In the genomic region with DNA sequence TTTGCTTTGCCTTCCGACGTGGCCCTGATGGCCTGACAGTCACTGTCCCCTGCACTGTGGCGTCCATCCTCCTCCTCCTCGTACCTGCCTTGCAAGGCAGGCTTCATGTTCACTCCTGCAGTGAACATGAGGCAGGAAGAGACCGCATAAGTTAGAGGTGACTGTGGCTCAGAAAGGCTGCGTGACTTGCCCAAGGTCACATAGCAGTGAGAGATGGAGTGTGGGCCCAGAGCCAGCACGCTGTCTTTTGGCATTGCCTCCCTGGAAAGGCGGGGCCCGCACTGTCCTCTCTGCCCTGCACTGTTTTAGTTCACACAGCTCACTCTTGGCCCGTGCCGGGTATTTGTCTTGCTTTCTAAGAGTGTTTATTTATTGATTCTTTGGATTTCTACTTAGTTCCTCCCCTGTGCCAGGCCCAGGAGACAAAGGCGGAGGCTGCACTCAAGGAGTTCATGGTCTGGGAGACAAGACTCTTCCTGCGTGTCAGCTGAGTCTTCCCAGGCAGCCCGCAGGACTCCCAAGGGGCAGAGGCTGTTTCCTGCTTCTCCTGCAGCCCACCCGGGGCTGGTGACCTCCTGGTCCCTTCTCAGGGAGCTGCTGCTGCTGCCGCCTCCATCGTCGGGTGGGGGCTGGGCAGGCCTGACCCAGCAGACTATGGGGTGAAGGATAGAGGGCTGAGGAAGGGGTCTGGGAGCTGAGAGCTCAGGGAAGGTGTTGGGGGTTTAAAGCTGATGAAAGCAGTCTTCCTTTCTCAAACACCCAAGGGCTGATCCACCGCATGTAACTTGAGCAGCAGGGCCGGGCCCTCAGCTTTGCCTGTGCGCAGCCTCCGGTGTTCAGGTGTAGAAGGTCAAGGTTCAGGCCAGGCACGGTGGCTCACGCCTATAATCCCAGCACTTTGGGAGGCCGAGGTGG, we compare ENCODE assay signal across 1 cellular context.
TF ChIP-seq lines count a peak whose summit lies in the region.

No MANE protein-coding gene starts in this region.

TF ChIP-seq in HepG2, 621 proteins besides CTCF, POLR2A, EP300 and RAD21 (continued from another document and continues in another):
- TF ChIP-seq, protein P1, sequence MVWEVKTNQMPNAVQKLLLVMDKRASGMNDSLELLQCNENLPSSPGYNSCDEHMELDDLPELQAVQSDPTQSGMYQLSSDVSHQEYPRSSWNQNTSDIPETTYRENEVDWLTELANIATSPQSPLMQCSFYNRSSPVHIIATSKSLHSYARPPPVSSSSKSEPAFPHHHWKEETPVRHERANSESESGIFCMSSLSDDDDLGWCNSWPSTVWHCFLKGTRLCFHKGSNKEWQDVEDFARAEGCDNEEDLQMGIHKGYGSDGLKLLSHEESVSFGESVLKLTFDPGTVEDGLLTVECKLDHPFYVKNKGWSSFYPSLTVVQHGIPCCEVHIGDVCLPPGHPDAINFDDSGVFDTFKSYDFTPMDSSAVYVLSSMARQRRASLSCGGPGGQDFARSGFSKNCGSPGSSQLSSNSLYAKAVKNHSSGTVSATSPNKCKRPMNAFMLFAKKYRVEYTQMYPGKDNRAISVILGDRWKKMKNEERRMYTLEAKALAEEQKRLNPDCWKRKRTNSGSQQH (CRISPR knock-in tag; IDR thresholded peaks at IDR 0.05; ENCODE audit: low read depth): 0 out of 2 replicates have a peak, but pooled peaks have one; percentile 68
- peak; percentile 64 for TF ChIP-seq FOXC1 (CRISPR knock-in tag; IDR thresholded peaks at IDR 0.05; ENCODE audit: borderline replicate concordance)
- peak; percentile 38; the same call in 1 of the 2 replicates for TF ChIP-seq ZNF619 (CRISPR knock-in tag; IDR thresholded peaks at IDR 0.05)
- TF ChIP-seq LCORL (IDR thresholded peaks at IDR 0.05): no peak
- peak; percentile 82 for TF ChIP-seq LCORL (CRISPR knock-in tag; IDR thresholded peaks at IDR 0.05)
- TF ChIP-seq, protein P2, sequence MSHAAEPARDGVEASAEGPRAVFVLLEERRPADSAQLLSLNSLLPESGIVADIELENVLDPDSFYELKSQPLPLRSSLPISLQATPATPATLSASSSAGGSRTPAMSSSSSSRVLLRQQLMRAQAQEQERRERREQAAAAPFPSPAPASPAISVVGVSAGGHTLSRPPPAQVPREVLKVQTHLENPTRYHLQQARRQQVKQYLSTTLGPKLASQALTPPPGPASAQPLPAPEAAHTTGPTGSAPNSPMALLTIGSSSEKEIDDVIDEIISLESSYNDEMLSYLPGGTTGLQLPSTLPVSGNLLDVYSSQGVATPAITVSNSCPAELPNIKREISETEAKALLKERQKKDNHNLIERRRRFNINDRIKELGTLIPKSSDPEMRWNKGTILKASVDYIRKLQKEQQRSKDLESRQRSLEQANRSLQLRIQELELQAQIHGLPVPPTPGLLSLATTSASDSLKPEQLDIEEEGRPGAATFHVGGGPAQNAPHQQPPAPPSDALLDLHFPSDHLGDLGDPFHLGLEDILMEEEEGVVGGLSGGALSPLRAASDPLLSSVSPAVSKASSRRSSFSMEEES (CRISPR knock-in tag; IDR thresholded peaks at IDR 0.05): peak; percentile 50; the same call in 1 of the 2 replicates
- TF ChIP-seq ZFP36L1 (CRISPR knock-in tag; IDR thresholded peaks at IDR 0.05): 0 out of 2 replicates have a peak, but pooled peaks have one; percentile 55
- TF ChIP-seq ZNF329 (CRISPR knock-in tag; IDR thresholded peaks at IDR 0.05; ENCODE audit: low read depth): peak; percentile 31; the same call in 1 of the 2 replicates
- peak; percentile 41 for TF ChIP-seq NR2F2 (IDR thresholded peaks at IDR 0.05; ENCODE audit: borderline replicate concordance, low read depth)
- TF ChIP-seq ZSCAN25 (CRISPR knock-in tag; IDR thresholded peaks at IDR 0.05): peak; percentile 15; the same call in 1 of the 2 replicates
- TF ChIP-seq RCOR2 (CRISPR knock-in tag; IDR thresholded peaks at IDR 0.05): peak; percentile 73; the same call in 1 of the 2 replicates
- TF ChIP-seq ZNF350 (CRISPR knock-in tag; IDR thresholded peaks at IDR 0.05; ENCODE audit: borderline replicate concordance, low read depth): peak; percentile 91
- TF ChIP-seq, protein P3, sequence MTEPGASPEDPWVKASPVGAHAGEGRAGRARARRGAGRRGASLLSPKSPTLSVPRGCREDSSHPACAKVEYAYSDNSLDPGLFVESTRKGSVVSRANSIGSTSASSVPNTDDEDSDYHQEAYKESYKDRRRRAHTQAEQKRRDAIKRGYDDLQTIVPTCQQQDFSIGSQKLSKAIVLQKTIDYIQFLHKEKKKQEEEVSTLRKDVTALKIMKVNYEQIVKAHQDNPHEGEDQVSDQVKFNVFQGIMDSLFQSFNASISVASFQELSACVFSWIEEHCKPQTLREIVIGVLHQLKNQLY (CRISPR knock-in tag; IDR thresholded peaks at IDR 0.05): peak; percentile 22; the same call in 1 of the 2 replicates
- peak; percentile 66; the same call in 1 of the 2 replicates for TF ChIP-seq ETV5 (CRISPR knock-in tag; IDR thresholded peaks at IDR 0.05; ENCODE audit: borderline replicate concordance)
- TF ChIP-seq GATAD2A (CRISPR knock-in tag; IDR thresholded peaks at IDR 0.05): peak; percentile 71; the same call in 1 of the 2 replicates
- TF ChIP-seq, protein P4, sequence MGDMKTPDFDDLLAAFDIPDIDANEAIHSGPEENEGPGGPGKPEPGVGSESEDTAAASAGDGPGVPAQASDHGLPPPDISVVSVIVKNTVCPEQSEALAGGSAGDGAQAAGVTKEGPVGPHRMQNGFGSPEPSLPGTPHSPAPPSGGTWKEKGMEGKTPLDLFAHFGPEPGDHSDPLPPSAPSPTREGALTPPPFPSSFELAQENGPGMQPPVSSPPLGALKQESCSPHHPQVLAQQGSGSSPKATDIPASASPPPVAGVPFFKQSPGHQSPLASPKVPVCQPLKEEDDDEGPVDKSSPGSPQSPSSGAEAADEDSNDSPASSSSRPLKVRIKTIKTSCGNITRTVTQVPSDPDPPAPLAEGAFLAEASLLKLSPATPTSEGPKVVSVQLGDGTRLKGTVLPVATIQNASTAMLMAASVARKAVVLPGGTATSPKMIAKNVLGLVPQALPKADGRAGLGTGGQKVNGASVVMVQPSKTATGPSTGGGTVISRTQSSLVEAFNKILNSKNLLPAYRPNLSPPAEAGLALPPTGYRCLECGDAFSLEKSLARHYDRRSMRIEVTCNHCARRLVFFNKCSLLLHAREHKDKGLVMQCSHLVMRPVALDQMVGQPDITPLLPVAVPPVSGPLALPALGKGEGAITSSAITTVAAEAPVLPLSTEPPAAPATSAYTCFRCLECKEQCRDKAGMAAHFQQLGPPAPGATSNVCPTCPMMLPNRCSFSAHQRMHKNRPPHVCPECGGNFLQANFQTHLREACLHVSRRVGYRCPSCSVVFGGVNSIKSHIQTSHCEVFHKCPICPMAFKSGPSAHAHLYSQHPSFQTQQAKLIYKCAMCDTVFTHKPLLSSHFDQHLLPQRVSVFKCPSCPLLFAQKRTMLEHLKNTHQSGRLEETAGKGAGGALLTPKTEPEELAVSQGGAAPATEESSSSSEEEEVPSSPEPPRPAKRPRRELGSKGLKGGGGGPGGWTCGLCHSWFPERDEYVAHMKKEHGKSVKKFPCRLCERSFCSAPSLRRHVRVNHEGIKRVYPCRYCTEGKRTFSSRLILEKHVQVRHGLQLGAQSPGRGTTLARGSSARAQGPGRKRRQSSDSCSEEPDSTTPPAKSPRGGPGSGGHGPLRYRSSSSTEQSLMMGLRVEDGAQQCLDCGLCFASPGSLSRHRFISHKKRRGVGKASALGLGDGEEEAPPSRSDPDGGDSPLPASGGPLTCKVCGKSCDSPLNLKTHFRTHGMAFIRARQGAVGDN (CRISPR knock-in tag; IDR thresholded peaks at IDR 0.05): peak; percentile 90
- no peak for TF ChIP-seq ATM (IDR thresholded peaks at IDR 0.05; ENCODE audit: borderline replicate concordance)
- TF ChIP-seq, protein P5, sequence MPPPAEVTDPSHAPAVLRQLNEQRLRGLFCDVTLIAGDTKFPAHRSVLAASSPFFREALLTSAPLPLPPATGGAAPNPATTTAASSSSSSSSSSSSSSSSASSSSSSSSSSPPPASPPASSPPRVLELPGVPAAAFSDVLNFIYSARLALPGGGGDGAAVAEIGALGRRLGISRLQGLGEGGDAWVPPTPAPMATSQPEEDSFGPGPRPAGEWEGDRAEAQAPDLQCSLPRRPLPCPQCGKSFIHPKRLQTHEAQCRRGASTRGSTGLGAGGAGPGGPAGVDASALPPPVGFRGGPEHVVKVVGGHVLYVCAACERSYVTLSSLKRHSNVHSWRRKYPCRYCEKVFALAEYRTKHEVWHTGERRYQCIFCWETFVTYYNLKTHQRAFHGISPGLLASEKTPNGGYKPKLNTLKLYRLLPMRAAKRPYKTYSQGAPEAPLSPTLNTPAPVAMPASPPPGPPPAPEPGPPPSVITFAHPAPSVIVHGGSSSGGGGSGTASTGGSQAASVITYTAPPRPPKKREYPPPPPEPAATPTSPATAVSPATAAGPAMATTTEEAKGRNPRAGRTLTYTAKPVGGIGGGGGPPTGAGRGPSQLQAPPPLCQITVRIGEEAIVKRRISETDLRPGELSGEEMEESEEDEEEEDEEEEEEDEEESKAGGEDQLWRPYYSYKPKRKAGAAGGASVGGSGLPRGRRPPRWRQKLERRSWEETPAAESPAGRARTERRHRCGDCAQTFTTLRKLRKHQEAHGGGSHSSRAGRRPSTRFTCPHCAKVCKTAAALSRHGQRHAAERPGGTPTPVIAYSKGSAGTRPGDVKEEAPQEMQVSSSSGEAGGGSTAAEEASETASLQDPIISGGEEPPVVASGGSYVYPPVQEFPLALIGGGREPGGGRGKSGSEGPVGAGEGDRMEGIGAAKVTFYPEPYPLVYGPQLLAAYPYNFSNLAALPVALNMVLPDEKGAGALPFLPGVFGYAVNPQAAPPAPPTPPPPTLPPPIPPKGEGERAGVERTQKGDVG (CRISPR knock-in tag; IDR thresholded peaks at IDR 0.05; ENCODE audit: borderline replicate concordance): peak; percentile 80
- TF ChIP-seq, protein P6, sequence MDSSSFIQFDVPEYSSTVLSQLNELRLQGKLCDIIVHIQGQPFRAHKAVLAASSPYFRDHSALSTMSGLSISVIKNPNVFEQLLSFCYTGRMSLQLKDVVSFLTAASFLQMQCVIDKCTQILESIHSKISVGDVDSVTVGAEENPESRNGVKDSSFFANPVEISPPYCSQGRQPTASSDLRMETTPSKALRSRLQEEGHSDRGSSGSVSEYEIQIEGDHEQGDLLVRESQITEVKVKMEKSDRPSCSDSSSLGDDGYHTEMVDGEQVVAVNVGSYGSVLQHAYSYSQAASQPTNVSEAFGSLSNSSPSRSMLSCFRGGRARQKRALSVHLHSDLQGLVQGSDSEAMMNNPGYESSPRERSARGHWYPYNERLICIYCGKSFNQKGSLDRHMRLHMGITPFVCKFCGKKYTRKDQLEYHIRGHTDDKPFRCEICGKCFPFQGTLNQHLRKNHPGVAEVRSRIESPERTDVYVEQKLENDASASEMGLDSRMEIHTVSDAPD (CRISPR knock-in tag; IDR thresholded peaks at IDR 0.05): peak; percentile 54
- TF ChIP-seq, protein P7, sequence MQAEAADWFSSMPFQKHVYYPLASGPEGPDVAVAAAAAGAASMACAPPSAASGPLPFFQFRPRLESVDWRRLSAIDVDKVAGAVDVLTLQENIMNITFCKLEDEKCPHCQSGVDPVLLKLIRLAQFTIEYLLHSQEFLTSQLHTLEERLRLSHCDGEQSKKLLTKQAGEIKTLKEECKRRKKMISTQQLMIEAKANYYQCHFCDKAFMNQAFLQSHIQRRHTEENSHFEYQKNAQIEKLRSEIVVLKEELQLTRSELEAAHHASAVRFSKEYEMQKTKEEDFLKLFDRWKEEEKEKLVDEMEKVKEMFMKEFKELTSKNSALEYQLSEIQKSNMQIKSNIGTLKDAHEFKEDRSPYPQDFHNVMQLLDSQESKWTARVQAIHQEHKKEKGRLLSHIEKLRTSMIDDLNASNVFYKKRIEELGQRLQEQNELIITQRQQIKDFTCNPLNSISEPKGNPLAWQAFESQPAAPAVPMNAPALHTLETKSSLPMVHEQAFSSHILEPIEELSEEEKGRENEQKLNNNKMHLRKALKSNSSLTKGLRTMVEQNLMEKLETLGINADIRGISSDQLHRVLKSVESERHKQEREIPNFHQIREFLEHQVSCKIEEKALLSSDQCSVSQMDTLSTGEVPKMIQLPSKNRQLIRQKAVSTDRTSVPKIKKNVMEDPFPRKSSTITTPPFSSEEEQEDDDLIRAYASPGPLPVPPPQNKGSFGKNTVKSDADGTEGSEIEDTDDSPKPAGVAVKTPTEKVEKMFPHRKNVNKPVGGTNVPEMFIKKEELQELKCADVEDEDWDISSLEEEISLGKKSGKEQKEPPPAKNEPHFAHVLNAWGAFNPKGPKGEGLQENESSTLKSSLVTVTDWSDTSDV (CRISPR knock-in tag; IDR thresholded peaks at IDR 0.05): peak; percentile 71; the same call in 1 of the 2 replicates
- 0 out of 2 replicates have a peak, but pooled peaks have one; percentile 58 for TF ChIP-seq ZNF431 (CRISPR knock-in tag; IDR thresholded peaks at IDR 0.05; ENCODE audit: borderline replicate concordance, low read depth)
- TF ChIP-seq, protein P8, sequence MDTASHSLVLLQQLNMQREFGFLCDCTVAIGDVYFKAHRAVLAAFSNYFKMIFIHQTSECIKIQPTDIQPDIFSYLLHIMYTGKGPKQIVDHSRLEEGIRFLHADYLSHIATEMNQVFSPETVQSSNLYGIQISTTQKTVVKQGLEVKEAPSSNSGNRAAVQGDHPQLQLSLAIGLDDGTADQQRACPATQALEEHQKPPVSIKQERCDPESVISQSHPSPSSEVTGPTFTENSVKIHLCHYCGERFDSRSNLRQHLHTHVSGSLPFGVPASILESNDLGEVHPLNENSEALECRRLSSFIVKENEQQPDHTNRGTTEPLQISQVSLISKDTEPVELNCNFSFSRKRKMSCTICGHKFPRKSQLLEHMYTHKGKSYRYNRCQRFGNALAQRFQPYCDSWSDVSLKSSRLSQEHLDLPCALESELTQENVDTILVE (CRISPR knock-in tag; IDR thresholded peaks at IDR 0.05): peak; percentile 23; the same call in 1 of the 2 replicates
- peak; percentile 82 for TF ChIP-seq NR2F6 (IDR thresholded peaks at IDR 0.05)
- TF ChIP-seq NR2F6 (CRISPR knock-in tag; IDR thresholded peaks at IDR 0.05): peak; percentile 92
- TF ChIP-seq ZNF331 (CRISPR knock-in tag; IDR thresholded peaks at IDR 0.05): peak; percentile 60; the same call in 1 of the 2 replicates
- TF ChIP-seq NONO (IDR thresholded peaks at IDR 0.05): no peak
- TF ChIP-seq NONO (CRISPR knock-in tag; conservative IDR thresholded peaks at IDR 0.05): peak; percentile 42; the same call in 1 of the 2 replicates
- TF ChIP-seq MEF2D (CRISPR knock-in tag; IDR thresholded peaks at IDR 0.05): peak; percentile 79
- peak; percentile 64; the same call in 1 of the 2 replicates for TF ChIP-seq NCOA1 (CRISPR knock-in tag; IDR thresholded peaks at IDR 0.05)
